In the genomic region with DNA sequence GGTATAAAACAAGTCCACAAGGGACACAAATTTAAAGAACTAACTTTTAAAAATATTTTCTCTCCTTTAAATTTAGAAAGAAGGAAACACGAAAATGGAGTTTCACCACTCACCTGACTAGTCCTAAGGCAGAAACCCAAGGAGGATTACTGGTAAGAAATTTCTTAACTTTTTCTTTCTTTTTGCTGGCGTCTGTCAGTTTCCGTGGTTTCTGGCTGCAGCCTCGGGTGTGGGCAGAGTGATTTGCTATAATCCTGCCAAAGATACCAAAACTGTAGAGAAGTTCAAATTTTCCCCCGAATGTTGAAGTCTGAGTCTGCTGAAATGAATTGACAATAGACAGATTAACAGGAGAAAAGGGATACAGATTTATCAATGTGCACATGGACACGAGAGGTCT, we compare ENCODE assay signal across 14 cellular contexts.
DNase-seq lines count a peak whose midpoint lies in the region; ATAC-seq, FAIRE-seq and TF ChIP-seq lines count a peak whose summit lies in the region.
"Had no signal": no experiment of that assay in that cellular context is flagged by ENCODE, and none has a peak within 500 bp of the region (broad histone marks: within the 10 kb centered on the region; RNA-seq: fewer than 3 reads in every experiment).

No MANE protein-coding gene starts in this region.

- TF ChIP-seq CTCF in DOHH2 (IDR thresholded peaks at IDR 0.05; ENCODE audit: low read depth, low read length, poor library complexity, severe bottlenecking) = no peak
- no peak for TF ChIP-seq CTCF in OCI-LY7 (conservative IDR thresholded peaks at IDR 0.05; ENCODE audit: low read length)
- no peak for TF ChIP-seq CTCF in gastrocnemius medialis (IDR thresholded peaks at IDR 0.05 in 4 of 5, conservative IDR thresholded peaks at IDR 0.05 in 1 of 5)

- peaks cover 7% of the 10 kb centered on the region; the same call in 1 of the 2 replicates for H3F3A ChIP-seq in DOHH2 (ENCODE audit: control insufficient read depth, insufficient read depth)

- H2AFZ ChIP-seq in OCI-LY7 (ENCODE audit: low read length) = peak overlapping the region; percentile 77

- DNase-seq in OCI-LY7 (ENCODE audit: low spot score) (peak; percentile 48), gastrocnemius medialis (no peak), frontal cortex (ENCODE audit: low spot score in 2 of 2) (no peak), HK-2 (ENCODE audit: unreplicated experiment) (no peak)
- no peak for DNase-seq in stimulated activated CD4-positive, alpha-beta T cell treated with anti-CD3 and anti-CD28 coated beads, Interleukin-12 subunit alpha, Interleukin-12 subunit beta, amount 100 ng/mL, for 4 hours
- DNase-seq: activated CD4-positive, alpha-beta T cell treated with anti-CD3 and anti-CD28 coated beads, Interleukin-2, amount 50 U/mL, for 48 hours; DMS53; immature natural killer cell; NCI-H1092 treated with DMSO at 0.1 percent for 48 hours; NCI-H446 treated with DMSO at 0.1 percent for 48 hours; T-helper 9 cell had no signal

- no peak for FAIRE-seq in frontal cortex (lab: Jason Lieb, UNC)

- H4K20me1 ChIP-seq in DOHH2 (ENCODE audit: control insufficient read depth, insufficient read depth, low read depth, low read length) = no peaks in the 10 kb centered on the region
- no peaks in the 10 kb centered on the region for H4K20me1 ChIP-seq in OCI-LY7 (ENCODE audit: insufficient read depth, low read length)

- H3K4me2 ChIP-seq in DOHH2 (ENCODE audit: low read length) (peak overlapping the region; percentile 80), OCI-LY7 (ENCODE audit: low read length) (peak overlapping the region; percentile 85)

- no peak for TF ChIP-seq POLR2A in gastrocnemius medialis (IDR thresholded peaks at IDR 0.05)

- CTCF ChIA-PET in OCI-LY7 (lab: Charles Lee; ENCODE audit: unreplicated experiment) = no interaction called here

- H3K9me2 ChIP-seq in DOHH2 (replicated peaks; ENCODE audit: control insufficient read depth, low read length) (no peaks in the 10 kb centered on the region), OCI-LY7 (ENCODE audit: insufficient read depth, low read length) (no peaks in the 10 kb centered on the region)

- POLR2A ChIA-PET in OCI-LY7 (lab: Charles Lee) = interaction anchor here (0.6 kb wide), 1 partner anchor 761 kb away, joined by 3 read pairs; no protein-coding TSS in a partner anchor

- H3K36me3 ChIP-seq in DOHH2 (ENCODE audit: control insufficient read depth, low read length) = no peaks in the 10 kb centered on the region
- H3K36me3 ChIP-seq in OCI-LY7 (ENCODE audit: insufficient read depth, low read length) = peaks cover 13% of the 10 kb centered on the region
- no peaks in the 10 kb centered on the region for H3K36me3 ChIP-seq in gastrocnemius medialis

- H3K9me3 ChIP-seq in DOHH2 (ENCODE audit: control insufficient read depth, insufficient read depth, low read length) (0 out of 2 replicates have a peak, but pooled peaks cover 3% of the 10 kb centered on the region), OCI-LY7 (ENCODE audit: low read length) (peaks cover 6% of the 10 kb centered on the region; the same call in 1 of the 2 replicates), gastrocnemius medialis (no peaks in the 10 kb centered on the region)

- ATAC-seq in GM19455 (IDR thresholded peaks at IDR 0.05; ENCODE audit: unreplicated experiment) (peak; percentile 23), HG03159 (IDR thresholded peaks at IDR 0.05; ENCODE audit: unreplicated experiment) (peak; percentile 20), gastrocnemius medialis (no peak)

- H3K27me3 ChIP-seq in DOHH2 (ENCODE audit: control insufficient read depth, low read length) (no peaks in the 10 kb centered on the region), gastrocnemius medialis (no peaks in the 10 kb centered on the region)

- H3K79me2 ChIP-seq in DOHH2 (ENCODE audit: control insufficient read depth, low read length) (no peaks in the 10 kb centered on the region), OCI-LY7 (ENCODE audit: insufficient read depth, low read depth, low read length) (peaks cover 52% of the 10 kb centered on the region; the same call in 1 of the 2 replicates)

- H3K4me1 ChIP-seq in DOHH2 (ENCODE audit: control insufficient read depth, low read length) = peaks cover 82% of the 10 kb centered on the region
- H3K4me1 ChIP-seq in OCI-LY7 (ENCODE audit: insufficient read depth, low read length, poor library complexity, severe bottlenecking) = peaks cover 95% of the 10 kb centered on the region
- no peaks in the 10 kb centered on the region for H3K4me1 ChIP-seq in gastrocnemius medialis

- in situ Hi-C loops in gastrocnemius medialis (cut with MboI; ENCODE audit: low sequenced_read_pairs in 4 of 4) = no loop called here

- peak overlapping the region; percentile 64 for H3K27ac ChIP-seq in DOHH2 (ENCODE audit: low read depth, low read length)
- H3K27ac ChIP-seq in OCI-LY7 (ENCODE audit: low read depth, low read length, poor library complexity, severe bottlenecking) = peak overlapping the region; percentile 96
- H3K27ac ChIP-seq in gastrocnemius medialis = no peak overlapping the region

- H3K4me3 ChIP-seq in DOHH2 (ENCODE audit: low read length) (peak overlapping the region; percentile 61), OCI-LY7 (ENCODE audit: low read depth, low read length, poor library complexity, severe bottlenecking) (peak overlapping the region; percentile 67), gastrocnemius medialis (no peak overlapping the region)

- intact Hi-C loops in OCI-LY7 (cut with micrococcal nuclease; ENCODE audit: unreplicated experiment) = loop anchor here (2.0 to 10.0 kb wide), 3 partner anchors 846 to 1732 kb away; no protein-coding TSS in a partner anchor
- intact Hi-C loops in gastrocnemius medialis (cut with DNase I; ENCODE audit: low total_unique reads) = no loop called here

- BruUV-seq in OCI-LY7 (replicated peaks; lab: Mats Ljungman, UMichigan) = TSS peak; percentile 64

Comparison
In these comparisons a context has a peak if more than half of its experiments do, and no peak if none do; other contexts are left out.
1. H3K27ac ChIP-seq: peak in DOHH2 (single experiment) and OCI-LY7 (single experiment); none in gastrocnemius medialis (0 of 4).
2. H3K4me3 ChIP-seq: peak in DOHH2 (single experiment) and OCI-LY7 (single experiment); none in gastrocnemius medialis (0 of 4).
3. ATAC-seq: peak in GM19455 (single experiment) and HG03159 (single experiment); none in gastrocnemius medialis (0 of 2).